Comparison of ENCODE assay signal across 1 cellular context in genomic region chr17:35088911-35089845, GRCh38.
TF ChIP-seq lines count a peak whose summit lies in the region.

No MANE protein-coding gene starts in this region.

TF ChIP-seq in K562, 482 proteins besides CTCF, POLR2A, EP300 and RAD21 (continued from another document and continues in another):
- no peak for TF ChIP-seq ARID4B (CRISPR knock-in tag; IDR thresholded peaks at IDR 0.05)
- no peak for TF ChIP-seq IRF9 (tag; IDR thresholded peaks at IDR 0.05)
- 0 out of 2 replicates have a peak, but pooled peaks have one; percentile 20 for TF ChIP-seq SIN3B (IDR thresholded peaks at IDR 0.05; ENCODE audit: low read depth)
- TF ChIP-seq MTA3 (IDR thresholded peaks at IDR 0.05; ENCODE audit: borderline replicate concordance), result no peak
- TF ChIP-seq MED1 (CRISPR knock-in tag; IDR thresholded peaks at IDR 0.05; ENCODE audit: borderline replicate concordance), result no peak
- no peak for TF ChIP-seq ZNF586 (CRISPR knock-in tag; conservative IDR thresholded peaks at IDR 0.05)
- peak; percentile 72 for TF ChIP-seq CCNT2 (IDR thresholded peaks at IDR 0.05; ENCODE audit: borderline replicate concordance, extremely low read depth, insufficient read length, low read depth, low read length)
- no peak for TF ChIP-seq ZNF146 (CRISPR knock-in tag; IDR thresholded peaks at IDR 0.05; ENCODE audit: unreplicated experiment)
- TF ChIP-seq NONO (IDR thresholded peaks at IDR 0.05; ENCODE audit: low read depth in 2 of 2, low read length in 1 of 2), result peak; percentile 26 to 71; a peak in 2 of 4 replicates
- peak; percentile 73 for TF ChIP-seq L3MBTL2 (IDR thresholded peaks at IDR 0.05)
- TF ChIP-seq PTRF (tag; IDR thresholded peaks at IDR 0.05), result no peak
- TF ChIP-seq HNRNPLL (IDR thresholded peaks at IDR 0.05; ENCODE audit: low read depth, low read length, poor library complexity, severe bottlenecking), result no peak
- no peak for TF ChIP-seq ARID3B (CRISPR knock-in tag; IDR thresholded peaks at IDR 0.05; ENCODE audit: borderline replicate concordance)
- TF ChIP-seq ID3 (CRISPR knock-in tag; IDR thresholded peaks at IDR 0.05), result no peak
- TF ChIP-seq ID3 (tag; IDR thresholded peaks at IDR 0.05), result no peak
- peak; percentile 32; the same call in 1 of the 2 replicates for TF ChIP-seq MAX (CRISPR knock-in tag; IDR thresholded peaks at IDR 0.05)
- no peak for TF ChIP-seq CSDE1 (IDR thresholded peaks at IDR 0.05)
- TF ChIP-seq KLF13 (tag; IDR thresholded peaks at IDR 0.05; ENCODE audit: borderline replicate concordance, low read depth), result no peak
- TF ChIP-seq CHD1 (IDR thresholded peaks at IDR 0.05; ENCODE audit: low read length), result no peak
- no peak for TF ChIP-seq ZNF449 (CRISPR knock-in tag; IDR thresholded peaks at IDR 0.05)
- 0 out of 3 replicates have a peak, but pooled peaks of 1 of the 2 experiments have one; percentile 13 for TF ChIP-seq CBX3 (IDR thresholded peaks at IDR 0.05; ENCODE audit: borderline replicate concordance in 1 of 2, low read length in 2 of 2)
- TF ChIP-seq ZNF395 (CRISPR knock-in tag; IDR thresholded peaks at IDR 0.05), result peak; percentile 28; the same call in 1 of the 2 replicates
- TF ChIP-seq NFE2L1 (tag; IDR thresholded peaks at IDR 0.05; ENCODE audit: borderline replicate concordance, low read depth), result no peak
- TF ChIP-seq E2F6 (IDR thresholded peaks at IDR 0.05; ENCODE audit: borderline replicate concordance in 1 of 2, extremely low read depth in 1 of 2, insufficient read depth in 1 of 2, insufficient read length in 1 of 2, low read depth in 1 of 2, low read length in 1 of 2, poor library complexity in 1 of 2, severe bottlenecking in 1 of 2), result peak; percentile 74 to 91
- no peak for TF ChIP-seq LCOR (CRISPR knock-in tag; IDR thresholded peaks at IDR 0.05)
- TF ChIP-seq RREB1 (CRISPR knock-in tag; IDR thresholded peaks at IDR 0.05), result no peak
- no peak for TF ChIP-seq TCF15 (CRISPR knock-in tag; IDR thresholded peaks at IDR 0.05)
- TF ChIP-seq CREB3L1 (IDR thresholded peaks at IDR 0.05; ENCODE audit: borderline replicate concordance, low read depth), result no peak
- no peak for TF ChIP-seq CREB5 (CRISPR knock-in tag; IDR thresholded peaks at IDR 0.05)
- TF ChIP-seq TBL1XR1 (IDR thresholded peaks at IDR 0.05; ENCODE audit: low read length in 2 of 2), result peak in 1 of 2 experiments; percentile 12; a peak in 1 of 4 replicates
- no peak for TF ChIP-seq CC2D1A (IDR thresholded peaks at IDR 0.05)
- no peak for TF ChIP-seq ZNF311 (CRISPR knock-in tag; IDR thresholded peaks at IDR 0.05)
- TF ChIP-seq HDGF (IDR thresholded peaks at IDR 0.05), result no peak
- 0 out of 2 replicates have a peak, but pooled peaks have one; percentile 9 for TF ChIP-seq EGR1 (conservative IDR thresholded peaks at IDR 0.05)
- peak; percentile 42 for TF ChIP-seq FIP1L1 (IDR thresholded peaks at IDR 0.05; ENCODE audit: low read depth, low read length, poor library complexity, severe bottlenecking)
- TF ChIP-seq PCBP1 (IDR thresholded peaks at IDR 0.05; ENCODE audit: low read depth, low read length, poor library complexity, severe bottlenecking), result no peak
- no peak for TF ChIP-seq MAFK (IDR thresholded peaks at IDR 0.05; ENCODE audit: low read length)
- TF ChIP-seq PHF8 (IDR thresholded peaks at IDR 0.05; ENCODE audit: borderline replicate concordance, low read length), result peak; percentile 56; the same call in 1 of the 2 replicates
